In genomic region chr7:102610996-102611685, GRCh38 we compare ENCODE assay signal across 15 cellular contexts. TPM values are rescaled to one million over a fixed set of nuclear protein-coding genes. Genes with fewer than 3 reads are reported as not detected.
DNase-seq lines count a peak whose midpoint lies in the region; ATAC-seq and TF ChIP-seq lines count a peak whose summit lies in the region.
"Not testable (repeated sequence)": the region's sequence is repeated elsewhere in the genome, so short reads cannot be mapped to it uniquely, and the experiment has no call there.
"Had no signal": no experiment of that assay in that cellular context is flagged by ENCODE, and none has a peak within 500 bp of the region (broad histone marks: within the 10 kb centered on the region; RNA-seq: fewer than 3 reads in every experiment).

No MANE protein-coding gene starts in this region.

- intact Hi-C loops in activated CD4-positive, alpha-beta T cell treated with anti-CD3 and anti-CD28 coated beads for 36 hours (cut with DNase I, micrococcal nuclease); Right ventricle myocardium superior (cut with DNase I): not testable (repeated sequence)

- not testable (repeated sequence) for H3K27ac ChIP-seq in DND-41 (ENCODE audit: low read length)

- not testable (repeated sequence) for H3K4me3 ChIP-seq in DND-41 (ENCODE audit: low read depth in 1 of 2, low read length in 2 of 2)

- not testable (repeated sequence) for H3K4me2 ChIP-seq in DND-41 (ENCODE audit: insufficient read depth, low read length)

- not testable (repeated sequence) for H3K36me3 ChIP-seq in DND-41 (ENCODE audit: insufficient read depth, low read length)

- H3K9me3 Mint-ChIP-seq in activated CD4-positive, alpha-beta T cell treated with anti-CD3 and anti-CD28 coated beads for 36 hours (ENCODE audit: low read depth) = not testable (repeated sequence)

- H3K27me3 ChIP-seq in DND-41 (ENCODE audit: insufficient read depth, low read length, poor library complexity) = not testable (repeated sequence)

- not testable (repeated sequence) for H3K4me1 ChIP-seq in DND-41 (ENCODE audit: insufficient read depth, low read length)

- H3K9me3 ChIP-seq in DND-41 (ENCODE audit: insufficient read depth, low read length, severe bottlenecking) = not testable (repeated sequence)

- H4K20me1 ChIP-seq in DND-41 (ENCODE audit: insufficient read depth, low read length) = not testable (repeated sequence)

- not testable (repeated sequence) for H3K4me3 Mint-ChIP-seq in activated CD4-positive, alpha-beta T cell treated with anti-CD3 and anti-CD28 coated beads for 36 hours

- not testable (repeated sequence) for TF ChIP-seq CTCF in DND-41 (IDR thresholded peaks at IDR 0.05; ENCODE audit: borderline replicate concordance, extremely low read depth, low read length, poor library complexity, severe bottlenecking); omental fat pad (IDR thresholded peaks at IDR 0.05)

- CTCF ChIA-PET in activated CD4-positive, alpha-beta T cell treated with anti-CD3 and anti-CD28 coated beads for 36 hours (lab: Charles Lee) = not testable (repeated sequence)

- H3K79me2 ChIP-seq in DND-41 (ENCODE audit: insufficient read depth, low read length) = not testable (repeated sequence)

- POLR2A ChIA-PET in activated CD4-positive, alpha-beta T cell treated with anti-CD3 and anti-CD28 coated beads for 36 hours (lab: Charles Lee) = not testable (repeated sequence)

- not testable (repeated sequence) for H3K27ac Mint-ChIP-seq in activated CD4-positive, alpha-beta T cell treated with anti-CD3 and anti-CD28 coated beads for 36 hours

- not testable (repeated sequence) for H3K36me3 Mint-ChIP-seq in activated CD4-positive, alpha-beta T cell treated with anti-CD3 and anti-CD28 coated beads for 36 hours (ENCODE audit: low read depth)

- not testable (repeated sequence) for H3K4me1 Mint-ChIP-seq in activated CD4-positive, alpha-beta T cell treated with anti-CD3 and anti-CD28 coated beads for 36 hours

- H2AFZ ChIP-seq in DND-41 (ENCODE audit: low read depth, low read length) = not testable (repeated sequence)

- H3K27me3 Mint-ChIP-seq in activated CD4-positive, alpha-beta T cell treated with anti-CD3 and anti-CD28 coated beads for 36 hours = not testable (repeated sequence)

- DNase-seq in DND-41; activated CD4-positive, alpha-beta T cell treated with anti-CD3 and anti-CD28 coated beads for 36 hours; Right ventricle myocardium superior; omental fat pad (ENCODE audit: low spot score): not testable (repeated sequence)

- H3K9ac ChIP-seq in DND-41 (ENCODE audit: low read depth, low read length) = not testable (repeated sequence)

- ATAC-seq in DND-41 (ENCODE audit: insufficient read depth, low read depth) (peak; percentile 87), GM19324 (IDR thresholded peaks at IDR 0.05; ENCODE audit: low FRiP score, unreplicated experiment) (peak; percentile 21), GM21717 (IDR thresholded peaks at IDR 0.05; ENCODE audit: unreplicated experiment) (peak; percentile 28), HG02885 (IDR thresholded peaks at IDR 0.05; ENCODE audit: poor library complexity, unreplicated experiment) (peak; percentile 43), HG03354 (IDR thresholded peaks at IDR 0.05; ENCODE audit: poor library complexity, severe bottlenecking, unreplicated experiment) (peak; percentile 45), Right ventricle myocardium superior (ENCODE audit: poor library complexity) (peak; percentile 75), omental fat pad (ENCODE audit: low FRiP score) (peak; percentile 73)
- ATAC-seq in activated CD4-positive, alpha-beta T cell treated with anti-CD3 and anti-CD28 coated beads for 36 hours = peak; percentile 78

RNA-seq across cellular contexts. Expression of gene RASA4, which starts 5.4 kb away (rescaled TPM):
- 10 to 100 TPM; 32.2 to 33.7 TPM for total RNA-seq in activated CD4-positive, alpha-beta T cell treated with anti-CD3 and anti-CD28 coated beads for 36 hours
- total RNA-seq in Right ventricle myocardium superior (16.6 TPM), omental fat pad (10 to 100 TPM; 13.9 to 56.0 (median 25.5) TPM)

RNA-seq across cellular contexts. Expression of gene UPK3BL1, which starts 31.4 kb away (rescaled TPM):
- 1 to 10 TPM in 1 of 2 experiments, not detected in 1; 4.0 TPM for total RNA-seq in activated CD4-positive, alpha-beta T cell treated with anti-CD3 and anti-CD28 coated beads for 36 hours
- total RNA-seq in Right ventricle myocardium superior (12.2 TPM), omental fat pad (10 to 100 TPM; 13.6 to 32.0 (median 26.2) TPM)

RNA-seq across cellular contexts. Expression of gene POLR2J3, which starts 38.8 kb away (rescaled TPM):
- total RNA-seq in activated CD4-positive, alpha-beta T cell treated with anti-CD3 and anti-CD28 coated beads for 36 hours = 10 to 100 TPM; 36.3 to 40.4 TPM
- 12.0 TPM for total RNA-seq in Right ventricle myocardium superior
- 10 to 100 TPM; 20.5 to 30.7 (median 25.6) TPM for total RNA-seq in omental fat pad

RNA-seq across cellular contexts. Expression of gene SPDYE2B, which starts 39.0 kb away (rescaled TPM):
- not detected for total RNA-seq in activated CD4-positive, alpha-beta T cell treated with anti-CD3 and anti-CD28 coated beads for 36 hours
- total RNA-seq in Right ventricle myocardium superior (not detected), omental fat pad (not detected)
- total RNA-seq: CD4-positive, alpha-beta memory T cell; cerebellum; endodermal cell; left ventricle myocardium inferior; myocyte; progenitor cell of endocrine pancreas; uterus had no signal

Comparison
In these comparisons a context has a peak if more than half of its experiments do, and no peak if none do; other contexts are left out.
1. ATAC-seq: peak in every context shown above with its lines; median percentile 87 in DND-41; 78 in activated CD4-positive, alpha-beta T cell treated with anti-CD3 and anti-CD28 coated beads for 36 hours; 75 in Right ventricle myocardium superior; 73 in omental fat pad; 45 in HG03354; 43 in HG02885; 28 in GM21717; 21 in GM19324.